Comparison of ENCODE assay signal across 30 cellular contexts in genomic region chr14:60773558-60773957, GRCh38. TPM values are rescaled to one million over a fixed set of nuclear protein-coding genes. Genes with fewer than 3 reads are reported as not detected.
DNase-seq lines count a peak whose midpoint lies in the region; ATAC-seq lines count a peak whose summit lies in the region.
"Had no signal": no experiment of that assay in that cellular context is flagged by ENCODE, and none has a peak within 500 bp of the region (broad histone marks: within the 10 kb centered on the region; RNA-seq: fewer than 3 reads in every experiment).

No MANE protein-coding gene starts in this region.

- no peaks in the 10 kb centered on the region for H3K36me3 Mint-ChIP-seq in activated T-helper 17 cell treated with anti-CD3 and anti-CD28 coated beads, Interleukin-2, amount 50 U/mL, for 72 hours (ENCODE audit: low read depth)
- H3K36me3 Mint-ChIP-seq: CD14-positive monocyte had no signal

- no peaks in the 10 kb centered on the region for H3K36me3 ChIP-seq in HAP-1 (replicated peaks)
- H3K36me3 ChIP-seq: gastroesophageal sphincter, left lung, transverse colon had no signal

- H3K4me3 Mint-ChIP-seq in activated T-helper 17 cell treated with anti-CD3 and anti-CD28 coated beads, Interleukin-2, amount 50 U/mL, for 72 hours, result no peak overlapping the region
- H3K4me3 Mint-ChIP-seq: activated B cell treated with CpG ODN at 0.5 μM for 24 hours; activated naive CD8-positive, alpha-beta T cell treated with anti-CD3 and anti-CD28 coated beads, Interleukin-2, amount 10 ng/mL, durations not matched to agents 7 days and 5 days; CD14-positive monocyte; dendritic cell treated with granulocyte-macrophage colony-stimulating factor and Interleukin-4, amounts not matched to agents 40 ng/mL and 50 ng/mL, for 4 days; immature natural killer cell had no signal

- peaks cover 4% of the 10 kb centered on the region for H3K4me1 Mint-ChIP-seq in activated T-helper 17 cell treated with anti-CD3 and anti-CD28 coated beads, Interleukin-2, amount 50 U/mL, for 72 hours

- no peak overlapping the region for H3K4me3 ChIP-seq in HAP-1
- H3K4me3 ChIP-seq: gastroesophageal sphincter, left lung, skin epidermis, transverse colon had no signal

- H3K9me3 ChIP-seq in HAP-1, result no peaks in the 10 kb centered on the region
- H3K9me3 ChIP-seq: gastroesophageal sphincter, left lung, transverse colon had no signal

- no peaks in the 10 kb centered on the region for H3K9me3 Mint-ChIP-seq in activated T-helper 17 cell treated with anti-CD3 and anti-CD28 coated beads, Interleukin-2, amount 50 U/mL, for 72 hours
- H3K9me3 Mint-ChIP-seq: activated B cell treated with CpG ODN at 0.5 μM for 24 hours; CD14-positive monocyte; dendritic cell treated with granulocyte-macrophage colony-stimulating factor and Interleukin-4, amounts not matched to agents 40 ng/mL and 50 ng/mL, for 4 days; immature natural killer cell had no signal

- DNase-seq in G401 (ENCODE audit: low spot score) (no peak), NCI-H2029 treated with DMSO at 0.1 percent for 48 hours (lab: John Stamatoyannopoulos, UW) (no peak), HAP-1 (ENCODE audit: low spot score in 2 of 2) (no peak)
- DNase-seq: activated B cell treated with CpG ODN at 0.5 μM for 24 hours; activated CD4-positive, alpha-beta T cell treated with anti-CD3 and anti-CD28 coated beads, Interleukin-2, amount 50 U/mL, for 4 hours; activated CD8-positive, alpha-beta memory T cell treated with anti-CD3 and anti-CD28 coated beads, Interleukin-2, amount 50 U/mL, for 48 hours; activated effector memory CD4-positive, alpha-beta T cell treated with Interleukin-2 at 50 U/mL for 16 hours; activated naive CD8-positive, alpha-beta T cell treated with anti-CD3 and anti-CD28 coated beads, Interleukin-2, amount 10 ng/mL, durations not matched to agents 7 days and 5 days; caudate nucleus; hippocampal formation; immature natural killer cell; Kasumi-1; left lung; NCI-H1048; NCI-H187 treated with DMSO at 0.1 percent for 48 hours; NCI-H446; nucleus accumbens; OCI-M1; Right ventricle myocardium superior; T-helper 9 cell; transverse colon had no signal

- H3K27ac Mint-ChIP-seq in activated T-helper 17 cell treated with anti-CD3 and anti-CD28 coated beads, Interleukin-2, amount 50 U/mL, for 72 hours, result no peak overlapping the region
- H3K27ac Mint-ChIP-seq: activated B cell treated with CpG ODN at 0.5 μM for 24 hours; activated naive CD8-positive, alpha-beta T cell treated with anti-CD3 and anti-CD28 coated beads, Interleukin-2, amount 10 ng/mL, durations not matched to agents 7 days and 5 days; CD14-positive monocyte; dendritic cell treated with granulocyte-macrophage colony-stimulating factor and Interleukin-4, amounts not matched to agents 40 ng/mL and 50 ng/mL, for 4 days; immature natural killer cell had no signal

- no peaks in the 10 kb centered on the region for H3K27me3 Mint-ChIP-seq in activated T-helper 17 cell treated with anti-CD3 and anti-CD28 coated beads, Interleukin-2, amount 50 U/mL, for 72 hours
- H3K27me3 Mint-ChIP-seq: activated B cell treated with CpG ODN at 0.5 μM for 24 hours; activated naive CD8-positive, alpha-beta T cell treated with anti-CD3 and anti-CD28 coated beads, Interleukin-2, amount 10 ng/mL, durations not matched to agents 7 days and 5 days; dendritic cell treated with granulocyte-macrophage colony-stimulating factor and Interleukin-4, amounts not matched to agents 40 ng/mL and 50 ng/mL, for 4 days had no signal

- in situ Hi-C loops in G401 (cut with HindIII; ENCODE audit: low sequenced_read_pairs) (no loop called here), HAP-1 (cut with MboI; ENCODE audit: low sequenced_read_pairs) (no loop called here)

- H3K27me3 ChIP-seq in HAP-1 (ENCODE audit: low read depth), result no peaks in the 10 kb centered on the region; the same call in 1 of the 2 replicates
- H3K27me3 ChIP-seq: gastroesophageal sphincter, left lung, transverse colon had no signal

- peaks cover 4% of the 10 kb centered on the region; the same call in 1 of the 2 replicates for H3K4me1 ChIP-seq in HAP-1
- H3K4me1 ChIP-seq: left lung, transverse colon had no signal

- peak; percentile 49 for ATAC-seq in GM19043 (IDR thresholded peaks at IDR 0.05; ENCODE audit: low read depth, unreplicated experiment)
- peak; percentile 61 for ATAC-seq in GM21717 (IDR thresholded peaks at IDR 0.05; ENCODE audit: unreplicated experiment)
- ATAC-seq in HG03354 (IDR thresholded peaks at IDR 0.05; ENCODE audit: poor library complexity, severe bottlenecking, unreplicated experiment), result peak; percentile 72
- ATAC-seq in activated T-helper 17 cell treated with anti-CD3 and anti-CD28 coated beads, Interleukin-2, amount 50 U/mL, for 72 hours (replicated peaks), result peak; percentile 29
- no peak for ATAC-seq in HG02840 (IDR thresholded peaks at IDR 0.05; ENCODE audit: low FRiP score, unreplicated experiment)
- ATAC-seq: gastroesophageal sphincter, left lung had no signal

RNA-seq across cellular contexts. Expression of gene MNAT1, which starts 39.0 kb away (rescaled TPM):
- 10 to 100 TPM; 13.4 to 29.9 TPM for total RNA-seq in activated T-helper 17 cell treated with anti-CD3 and anti-CD28 coated beads, Interleukin-2, amount 50 U/mL, for 72 hours
- total RNA-seq in G401 (2014; rRNA removed; shearing (Covaris generic)), result 115 and 185 TPM in 2 replicates

RNA-seq across cellular contexts. Expression of gene SIX4, which starts 49.4 kb away (rescaled TPM):
- total RNA-seq in activated T-helper 17 cell treated with anti-CD3 and anti-CD28 coated beads, Interleukin-2, amount 50 U/mL, for 72 hours, result under 1 TPM in 1 of 2 donors, not detected in 1; 0.54 TPM
- total RNA-seq in G401 (2014; rRNA removed; shearing (Covaris generic)), result 20.5 and 22.1 TPM in 2 replicates
- total RNA-seq: activated B cell treated with CpG ODN at 0.5 μM for 24 hours had no signal

Comparison
In these comparisons a context has a peak if more than half of its experiments do, and no peak if none do; other contexts are left out.
1. RNA of gene SIX4, which starts 49.4 kb away (total RNA-seq): 20.5 to 22.1 TPM in G401; 0.54 TPM in activated T-helper 17 cell treated with anti-CD3 and anti-CD28 coated beads, Interleukin-2, amount 50 U/mL, for 72 hours; every median in the first group is over 10 times any median in the second.